8 cellular contexts compared by ENCODE assay signal in genomic region chr17:59786536-59787319, GRCh38.
DNase-seq lines count a peak whose midpoint lies in the region; ATAC-seq and TF ChIP-seq lines count a peak whose summit lies in the region.

No MANE protein-coding gene starts in this region.

- peaks cover 27 to 54% of the 10 kb centered on the region in 2 donors for H3K36me3 Mint-ChIP-seq in CD14-positive monocyte
- peaks cover 7 to 17% of the 10 kb centered on the region in 2 donors for H3K36me3 Mint-ChIP-seq in activated T-cell treated with anti-CD3 and anti-CD28 coated beads, Interleukin-2, amount 50 U/mL, for 72 hours (ENCODE audit: insufficient read depth in 2 of 2)

- CTCF ChIA-PET in PC-3 (lab: Charles Lee): interaction anchor here (0.6 to 1.1 kb wide), 4 partner anchors 17 to 45 kb away, joined by 3 to 12 read pairs (median 4); no protein-coding TSS in a partner anchor

- H3K4me1 ChIP-seq in PC-3 (ENCODE audit: insufficient read depth, low read length) (peaks cover 62% of the 10 kb centered on the region), thymus (ENCODE audit: control insufficient read depth, insufficient read depth, low read length) (peaks cover 2% of the 10 kb centered on the region)

- H3K36me3 ChIP-seq in PC-3 (ENCODE audit: low read depth, low read length) (no peaks in the 10 kb centered on the region), thymus (ENCODE audit: control insufficient read depth, insufficient read depth) (no peaks in the 10 kb centered on the region)

- H3K4me3 ChIP-seq in PC-3 (ENCODE audit: low read length) (peak overlapping the region; percentile 42), fibroblast of mammary gland (ENCODE audit: control insufficient read depth, low read depth, low read length) (no peak overlapping the region), thymus (ENCODE audit: low read length) (no peak overlapping the region)

- peak overlapping the region; percentile 56 to 83 for H3K4me3 Mint-ChIP-seq in CD14-positive monocyte
- H3K4me3 Mint-ChIP-seq in activated T-cell treated with anti-CD3 and anti-CD28 coated beads, Interleukin-2, amount 50 U/mL, for 72 hours: peak overlapping the region; percentile 80 to 96

- H3K9me3 Mint-ChIP-seq in CD14-positive monocyte: peaks cover 0 to 4% (median 0%) of the 10 kb centered on the region in 7 donors
- no peaks in the 10 kb centered on the region for H3K9me3 Mint-ChIP-seq in activated T-cell treated with anti-CD3 and anti-CD28 coated beads, Interleukin-2, amount 50 U/mL, for 72 hours

- TF ChIP-seq CTCF in CD14-positive monocyte (IDR thresholded peaks at IDR 0.05) (no peak), PC-3 (conservative IDR thresholded peaks at IDR 0.05; ENCODE audit: low read depth, low read length) (no peak), fibroblast of mammary gland (conservative IDR thresholded peaks at IDR 0.05; ENCODE audit: control insufficient read depth, insufficient read depth, low read depth, low read length) (peak; percentile 15), omental fat pad (IDR thresholded peaks at IDR 0.05) (no peak)

- H3K9me3 ChIP-seq in PC-3 (ENCODE audit: low read length) (no peaks in the 10 kb centered on the region), thymus (ENCODE audit: control insufficient read depth) (no peaks in the 10 kb centered on the region)

- H3K27ac ChIP-seq in PC-3 (ENCODE audit: low read length) (peak overlapping the region; percentile 88), thymus (ENCODE audit: low read depth) (peak overlapping the region; percentile 54)

- H3K27me3 ChIP-seq in PC-3 (ENCODE audit: low read length) (no peaks in the 10 kb centered on the region), thymus (ENCODE audit: control insufficient read depth, insufficient read depth) (no peaks in the 10 kb centered on the region)

- no peaks in the 10 kb centered on the region for H4K20me1 ChIP-seq in PC-3 (ENCODE audit: low read length)

- 0 out of 2 replicates have a peak overlapping the region, but pooled peaks have one; percentile 0 for H2AFZ ChIP-seq in PC-3 (ENCODE audit: low read length)

- peak overlapping the region; percentile 94 to 98 (median 98) for H3K27ac Mint-ChIP-seq in CD14-positive monocyte
- H3K27ac Mint-ChIP-seq in activated T-cell treated with anti-CD3 and anti-CD28 coated beads, Interleukin-2, amount 50 U/mL, for 72 hours: peak overlapping the region; percentile 100

- peak overlapping the region; percentile 70 for H3K9ac ChIP-seq in PC-3 (ENCODE audit: low read length)

- DNase-seq in CD14-positive monocyte (ENCODE audit: low spot score) (peak; percentile 90), GM19238 (ENCODE audit: insufficient read length, low spot score) (peak; percentile 24), PC-3 (peak; percentile 100), fibroblast of mammary gland (ENCODE audit: low read depth) (peak; percentile 100), omental fat pad (ENCODE audit: low spot score) (no peak)
- peak; percentile 86 to 87 for DNase-seq in activated T-cell treated with anti-CD3 and anti-CD28 coated beads, Interleukin-2, amount 50 U/mL, for 72 hours

- intact Hi-C loops in CD14-positive monocyte (cut with micrococcal nuclease): loop anchor here (2.0 to 5.0 kb wide), 3 partner anchors 18 to 51 kb away; no protein-coding TSS in a partner anchor
- intact Hi-C loops in PC-3 (cut with micrococcal nuclease): loop anchor here (1.0 kb wide), 3 partner anchors 32 to 67 kb away; no protein-coding TSS in a partner anchor

- peaks cover 32% of the 10 kb centered on the region for H3F3A ChIP-seq in PC-3 (ENCODE audit: low read length, unreplicated experiment)

- POLR2A ChIA-PET in PC-3 (lab: Charles Lee; ENCODE audit: unreplicated experiment): interaction anchor here (0.6 to 2.7 kb wide), 10 partner anchors 32 to 631 kb away, joined by 3 to 113 read pairs (median 8); partner anchors contain the start of gene PRR11

- peaks cover 41% of the 10 kb centered on the region for H3K79me2 ChIP-seq in PC-3 (ENCODE audit: low read length)

- peak overlapping the region; percentile 68 for H3K4me2 ChIP-seq in PC-3 (ENCODE audit: low read length)

- 29% methylated on average over 8 of the region's 8 CpGs for whole genome bisulfite sequencing in thymus

- H3K4me1 Mint-ChIP-seq in CD14-positive monocyte: peaks cover 65% of the 10 kb centered on the region
- H3K4me1 Mint-ChIP-seq in activated T-cell treated with anti-CD3 and anti-CD28 coated beads, Interleukin-2, amount 50 U/mL, for 72 hours (ENCODE audit: low read depth): peaks cover 88% of the 10 kb centered on the region

- ATAC-seq in HG03354 (IDR thresholded peaks at IDR 0.05; ENCODE audit: poor library complexity, severe bottlenecking, unreplicated experiment) (peak; percentile 91), PC-3 (peak; percentile 83), omental fat pad (ENCODE audit: low FRiP score) (peak; percentile 89)
- peak; percentile 85 to 88 for ATAC-seq in activated T-cell treated with anti-CD3 and anti-CD28 coated beads, Interleukin-2, amount 50 U/mL, for 72 hours (replicated peaks in 1 of 2)

- H3K27me3 Mint-ChIP-seq in CD14-positive monocyte (ENCODE audit: low read depth in 3 of 3): peaks cover 0 to 2% (median 0%) of the 10 kb centered on the region in 3 donors
- no peaks in the 10 kb centered on the region for H3K27me3 Mint-ChIP-seq in activated T-cell treated with anti-CD3 and anti-CD28 coated beads, Interleukin-2, amount 50 U/mL, for 72 hours (ENCODE audit: low read depth)

- no peaks in the 10 kb centered on the region for H3K9me2 ChIP-seq in PC-3 (replicated peaks; ENCODE audit: low read length)

- BruUV-seq in PC-3 (replicated peaks; lab: Mats Ljungman, UMichigan): TSS peak; percentile 32
